18 cellular contexts compared by ENCODE assay signal in the genomic region with DNA sequence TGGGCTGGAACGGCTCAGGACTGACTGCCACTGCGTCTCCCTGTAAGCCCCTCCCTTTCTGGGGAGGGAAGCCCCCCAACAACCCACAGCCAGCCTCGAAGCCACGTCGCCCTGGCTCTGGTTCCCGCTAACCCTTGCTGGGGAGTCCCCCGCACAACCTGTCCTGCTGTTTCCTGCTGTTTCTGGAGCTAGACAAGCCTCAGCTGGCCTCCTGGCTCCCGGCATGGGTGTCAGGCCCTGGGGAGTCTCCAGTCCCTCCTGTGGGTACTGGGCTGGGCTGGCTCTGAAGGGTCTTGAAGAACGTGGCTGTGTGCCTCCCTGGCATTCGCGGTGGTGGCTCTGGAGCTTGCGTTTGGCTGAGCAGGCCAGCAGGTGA. TPM values are rescaled to one million over a fixed set of nuclear protein-coding genes. Genes with fewer than 3 reads are reported as not detected.
A peak's percentile ranks its signal among the peaks of the same experiment; 100 is the strongest.
DNase-seq lines count a peak whose midpoint lies in the region; ATAC-seq lines count a peak whose summit lies in the region.
"Had no signal": no experiment of that assay in that cellular context is flagged by ENCODE, and none has a peak within 500 bp of the region (broad histone marks: within the 10 kb centered on the region; RNA-seq: fewer than 3 reads in every experiment).

No MANE protein-coding gene starts in this region.

- H4K8ac ChIP-seq in trophoblast cell (ENCODE audit: low read depth, low read length): no peak overlapping the region

- no peak overlapping the region for H4K91ac ChIP-seq in trophoblast cell (ENCODE audit: low read depth, low read length)

- H3K27me3 Mint-ChIP-seq in activated naive CD4-positive, alpha-beta T cell treated with anti-CD3 and anti-CD28 coated beads for 36 hours (ENCODE audit: low read depth): no peaks in the 10 kb centered on the region
- no peaks in the 10 kb centered on the region for H3K27me3 Mint-ChIP-seq in activated naive CD4-positive, alpha-beta T cell treated with anti-CD3 and anti-CD28 coated beads, Interleukin-2, amount 10 ng/mL, durations not matched to agents 7 days and 5 days
- no peaks in the 10 kb centered on the region for H3K27me3 Mint-ChIP-seq in T-helper 17 cell
- no peaks in the 10 kb centered on the region for H3K27me3 Mint-ChIP-seq in stimulated activated naive B cell treated with anti-CD40 and anti-IgM and Interleukin-4, amounts not matched to agents 10 μg/mL and 1 μg/mL and 100 μg/mL, for 72 hours
- H3K27me3 Mint-ChIP-seq: CD8-positive, alpha-beta memory T cell had no signal

- H3K4me1 ChIP-seq in trophoblast cell (ENCODE audit: control insufficient read depth in 1 of 2, insufficient read depth in 2 of 2, low read length in 2 of 2): peaks cover 9 to 10% of the 10 kb centered on the region in 2 experiments
- H3K4me1 ChIP-seq: BE2C had no signal

- peaks cover 40% of the 10 kb centered on the region for H3K4me1 Mint-ChIP-seq in activated naive CD4-positive, alpha-beta T cell treated with anti-CD3 and anti-CD28 coated beads for 36 hours (ENCODE audit: low read depth)
- no peaks in the 10 kb centered on the region for H3K4me1 Mint-ChIP-seq in activated naive CD4-positive, alpha-beta T cell treated with anti-CD3 and anti-CD28 coated beads, Interleukin-2, amount 10 ng/mL, durations not matched to agents 7 days and 5 days
- peaks cover 29% of the 10 kb centered on the region for H3K4me1 Mint-ChIP-seq in T-helper 17 cell
- peaks cover 27 to 33% of the 10 kb centered on the region in 2 donors for H3K4me1 Mint-ChIP-seq in stimulated activated naive B cell treated with anti-CD40 and anti-IgM and Interleukin-4, amounts not matched to agents 10 μg/mL and 1 μg/mL and 100 μg/mL, for 72 hours

- H3K9ac ChIP-seq in trophoblast cell (ENCODE audit: low read length): no peak overlapping the region

- intact Hi-C loops in activated naive CD4-positive, alpha-beta T cell treated with anti-CD3 and anti-CD28 coated beads for 36 hours (cut with micrococcal nuclease): no loop called here

- no peaks in the 10 kb centered on the region for H3K79me2 ChIP-seq in trophoblast cell (ENCODE audit: control insufficient read depth, insufficient read depth, low read length, poor library complexity)

- H4K12ac ChIP-seq in trophoblast cell (ENCODE audit: low read depth, low read length): no peak overlapping the region

- H3K27ac Mint-ChIP-seq in activated naive CD4-positive, alpha-beta T cell treated with anti-CD3 and anti-CD28 coated beads for 36 hours: peak overlapping the region; percentile 63
- no peak overlapping the region for H3K27ac Mint-ChIP-seq in activated naive CD4-positive, alpha-beta T cell treated with anti-CD3 and anti-CD28 coated beads, Interleukin-2, amount 10 ng/mL, durations not matched to agents 7 days and 5 days
- peak overlapping the region; percentile 14 for H3K27ac Mint-ChIP-seq in T-helper 17 cell
- peak overlapping the region; percentile 94 for H3K27ac Mint-ChIP-seq in stimulated activated naive B cell treated with anti-CD40 and anti-IgM and Interleukin-4, amounts not matched to agents 10 μg/mL and 1 μg/mL and 100 μg/mL, for 72 hours

- no peak overlapping the region for H2AK5ac ChIP-seq in trophoblast cell (ENCODE audit: low read length)

- DNase-seq in activated naive CD4-positive, alpha-beta T cell treated with anti-CD3 and anti-CD28 coated beads for 36 hours: no peak
- DNase-seq in activated naive CD4-positive, alpha-beta T cell treated with anti-CD3 and anti-CD28 coated beads, Interleukin-2, amount 10 ng/mL, durations not matched to agents 7 days and 5 days: no peak
- DNase-seq in T-helper 17 cell: no peak
- no peak for DNase-seq in stimulated activated naive B cell treated with anti-CD40 and anti-IgM and Interleukin-4, amounts not matched to agents 10 μg/mL and 1 μg/mL and 100 μg/mL, for 72 hours
- no peak for DNase-seq in trophoblast cell
- DNase-seq in NCI-H510A treated with DMSO at 0.1 percent for 48 hours (lab: John Stamatoyannopoulos, UW): no peak
- DNase-seq: BE2C; CD8-positive, alpha-beta memory T cell; DMS79; GOT3; NCI-H1092 treated with DMSO at 0.1 percent for 48 hours; NCI-H146; NCI-H2029 treated with DMSO at 0.1 percent for 48 hours; NCI-H2171; NCI-H446; NK-92 treated with Interleukin-12 subunit alpha and Interleukin-12 subunit beta, amount 100 ng/mL, for 24 hours had no signal

- no peak overlapping the region for H2BK5ac ChIP-seq in trophoblast cell (ENCODE audit: low read depth, low read length, poor library complexity)

- no peak overlapping the region for H3K4ac ChIP-seq in trophoblast cell (ENCODE audit: low read depth, low read length)

- H3K36me3 Mint-ChIP-seq in activated naive CD4-positive, alpha-beta T cell treated with anti-CD3 and anti-CD28 coated beads for 36 hours (ENCODE audit: low read depth): peaks cover 46% of the 10 kb centered on the region
- H3K36me3 Mint-ChIP-seq in activated naive CD4-positive, alpha-beta T cell treated with anti-CD3 and anti-CD28 coated beads, Interleukin-2, amount 10 ng/mL, durations not matched to agents 7 days and 5 days: peaks cover 21% of the 10 kb centered on the region
- peaks cover 3% of the 10 kb centered on the region for H3K36me3 Mint-ChIP-seq in T-helper 17 cell (ENCODE audit: low read depth)
- H3K36me3 Mint-ChIP-seq in stimulated activated naive B cell treated with anti-CD40 and anti-IgM and Interleukin-4, amounts not matched to agents 10 μg/mL and 1 μg/mL and 100 μg/mL, for 72 hours: peaks cover 48 to 64% of the 10 kb centered on the region in 2 donors

- H2AFZ ChIP-seq in trophoblast cell (ENCODE audit: insufficient read depth, low read length, poor library complexity): no peak overlapping the region

- H3K9me3 ChIP-seq in T-helper 17 cell (ENCODE audit: control insufficient read depth, low read length, poor library complexity, severe bottlenecking) (no peaks in the 10 kb centered on the region), trophoblast cell (ENCODE audit: insufficient read depth, low read depth, low read length) (peaks cover 3% of the 10 kb centered on the region)
- H3K9me3 ChIP-seq: BE2C had no signal

- no peak overlapping the region for H3K4me2 ChIP-seq in trophoblast cell (ENCODE audit: low read length)

- H3K27me3 ChIP-seq in trophoblast cell (ENCODE audit: insufficient read depth, low read length): no peaks in the 10 kb centered on the region
- H3K27me3 ChIP-seq: BE2C had no signal

- no peak overlapping the region for H2BK120ac ChIP-seq in trophoblast cell (ENCODE audit: insufficient read depth, low read length, poor library complexity)

- no peak overlapping the region for H3K27ac ChIP-seq in trophoblast cell (ENCODE audit: low read depth, low read length)

- H3K9me3 Mint-ChIP-seq in activated naive CD4-positive, alpha-beta T cell treated with anti-CD3 and anti-CD28 coated beads for 36 hours: no peaks in the 10 kb centered on the region
- no peaks in the 10 kb centered on the region for H3K9me3 Mint-ChIP-seq in activated naive CD4-positive, alpha-beta T cell treated with anti-CD3 and anti-CD28 coated beads, Interleukin-2, amount 10 ng/mL, durations not matched to agents 7 days and 5 days
- no peaks in the 10 kb centered on the region for H3K9me3 Mint-ChIP-seq in stimulated activated naive B cell treated with anti-CD40 and anti-IgM and Interleukin-4, amounts not matched to agents 10 μg/mL and 1 μg/mL and 100 μg/mL, for 72 hours
- H3K9me3 Mint-ChIP-seq: CD8-positive, alpha-beta memory T cell had no signal

- peaks cover 0 to 2% of the 10 kb centered on the region in 2 experiments for H3K36me3 ChIP-seq in trophoblast cell (ENCODE audit: control insufficient read depth in 1 of 2, insufficient read depth in 2 of 2, low read length in 2 of 2)
- H3K36me3 ChIP-seq: BE2C had no signal

- no peak overlapping the region for H3K23ac ChIP-seq in trophoblast cell (ENCODE audit: low read length)

- H3K4me3 ChIP-seq in trophoblast cell (ENCODE audit: low read depth, low read length): no peak overlapping the region

- CTCF ChIA-PET in activated naive CD4-positive, alpha-beta T cell treated with anti-CD3 and anti-CD28 coated beads for 36 hours (lab: Charles Lee): interaction anchor here (1.3 kb wide), 1 partner anchor 35 kb away, joined by 3 read pairs; no protein-coding TSS in a partner anchor
- CTCF ChIA-PET in activated naive CD4-positive, alpha-beta T cell treated with anti-CD3 and anti-CD28 coated beads, Interleukin-2, amount 10 ng/mL, durations not matched to agents 7 days and 5 days (lab: Charles Lee): no interaction called here

- no peak overlapping the region for H2BK12ac ChIP-seq in trophoblast cell (ENCODE audit: low read length)

- no peak for ATAC-seq in T-helper 17 cell
- ATAC-seq in esophagus mucosa: peak; percentile 30
- no peak for ATAC-seq in stimulated activated naive B cell treated with anti-CD40 and anti-IgM and Interleukin-4, amounts not matched to agents 10 μg/mL and 1 μg/mL and 100 μg/mL, for 72 hours (replicated peaks)
- ATAC-seq: HCT116 had no signal

- no CpG with 5 or more reads among the region's 12 CpGs for WGBS in trophoblast cell (ENCODE audit: extremely low coverage, insufficient coverage, insufficient read length)

- H3K18ac ChIP-seq in trophoblast cell (ENCODE audit: low read length): no peak overlapping the region

- no peaks in the 10 kb centered on the region for H3K79me1 ChIP-seq in trophoblast cell (ENCODE audit: low read length)

- H3K4me3 Mint-ChIP-seq in activated naive CD4-positive, alpha-beta T cell treated with anti-CD3 and anti-CD28 coated beads for 36 hours: no peak overlapping the region
- no peak overlapping the region for H3K4me3 Mint-ChIP-seq in activated naive CD4-positive, alpha-beta T cell treated with anti-CD3 and anti-CD28 coated beads, Interleukin-2, amount 10 ng/mL, durations not matched to agents 7 days and 5 days
- no peak overlapping the region for H3K4me3 Mint-ChIP-seq in T-helper 17 cell
- H3K4me3 Mint-ChIP-seq in stimulated activated naive B cell treated with anti-CD40 and anti-IgM and Interleukin-4, amounts not matched to agents 10 μg/mL and 1 μg/mL and 100 μg/mL, for 72 hours: peak overlapping the region in 1 of 2 donors; percentile 9
- H3K4me3 Mint-ChIP-seq: CD8-positive, alpha-beta memory T cell had no signal

- no peak overlapping the region for H3K14ac ChIP-seq in trophoblast cell (ENCODE audit: low read length)

RNA-seq across cellular contexts. Expression of gene NFATC1, which starts 20.9 kb away (rescaled TPM):
- 10 to 100 TPM; 77.8 to 79.4 TPM for total RNA-seq in activated naive CD4-positive, alpha-beta T cell treated with anti-CD3 and anti-CD28 coated beads for 36 hours
- 10 to 100 TPM; 73.4 to 77.8 TPM for total RNA-seq in T-helper 17 cell
- 1.8 TPM for total RNA-seq in esophagus mucosa
- 3.9 and 4.4 TPM in 2 replicates for polyA plus RNA-seq in trophoblast cell (2013)

Comparison
In these comparisons a context has a peak if more than half of its experiments do, and no peak if none do; other contexts are left out.
1. RNA of gene NFATC1, which starts 20.9 kb away (total RNA-seq): 77.8 to 79.4 TPM in activated naive CD4-positive, alpha-beta T cell treated with anti-CD3 and anti-CD28 coated beads for 36 hours and 73.4 to 77.8 TPM in T-helper 17 cell; 1.8 TPM in esophagus mucosa (single experiment); every median in the first group is over 10 times any median in the second.